20 cellular contexts compared by ENCODE assay signal in genomic region chr5:58185397-58186195, GRCh38.
DNase-seq lines count a peak whose midpoint lies in the region; TF ChIP-seq lines count a peak whose summit lies in the region.
"Had no signal": no experiment of that assay in that cellular context is flagged by ENCODE, and none has a peak within 500 bp of the region (broad histone marks: within the 10 kb centered on the region; RNA-seq: fewer than 3 reads in every experiment).

No MANE protein-coding gene starts in this region.

- no peaks in the 10 kb centered on the region for H3K36me3 Mint-ChIP-seq in MCF 10A (ENCODE audit: insufficient read depth, unreplicated experiment)

- TF ChIP-seq CTCF in MCF 10A (IDR thresholded peaks at IDR 0.05; ENCODE audit: unreplicated experiment) (no peak), breast epithelium (IDR thresholded peaks at IDR 0.05) (no peak), SK-N-SH (IDR thresholded peaks at IDR 0.05) (no peak), tibial artery (IDR thresholded peaks at IDR 0.05) (no peak)

- no peak for TF ChIP-seq EP300 in SK-N-SH (IDR thresholded peaks at IDR 0.05; ENCODE audit: borderline replicate concordance in 1 of 2, low read depth in 1 of 2, low read length in 1 of 2)

- CTCF ChIA-PET in MCF 10A (lab: Yijun Ruan, JAX) (no interaction called here), SK-N-SH (lab: Yijun Ruan, JAX) (no interaction called here)

- H3K4me1 ChIP-seq in breast epithelium (no peaks in the 10 kb centered on the region), adipocyte (ENCODE audit: control insufficient read depth, insufficient read depth, low read length) (peaks cover 50% of the 10 kb centered on the region), SK-N-SH (ENCODE audit: control insufficient read depth in 1 of 2, insufficient read depth in 2 of 2, low read depth in 1 of 2, low read length in 1 of 2) (peaks cover 3 to 40% of the 10 kb centered on the region in 2 experiments; a peak in 3 of 4 replicates), tibial artery (peaks cover 0 to 38% (median 13%) of the 10 kb centered on the region in 4 donors)
- H3K4me1 ChIP-seq: adrenal gland, BLaER1, left lung, spleen had no signal

- no peaks in the 10 kb centered on the region for H3K79me2 ChIP-seq in SK-N-SH (ENCODE audit: insufficient read depth)

- TF ChIP-seq RAD21 in SK-N-SH (IDR thresholded peaks at IDR 0.05; ENCODE audit: low read length) = no peak

- H3K4me3 ChIP-seq in breast epithelium = no peak overlapping the region
- H3K4me3 ChIP-seq in adipocyte (ENCODE audit: low read length) = no peak overlapping the region
- H3K4me3 ChIP-seq in SK-N-SH (ENCODE audit: low read depth in 2 of 2, low read length in 1 of 2) = no peak overlapping the region
- no peak overlapping the region for H3K4me3 ChIP-seq in tibial artery
- H3K4me3 ChIP-seq: adrenal gland, BLaER1, esophagus muscularis mucosa, left lung, spleen, upper lobe of left lung had no signal

- H3K4me3 Mint-ChIP-seq in MCF 10A (ENCODE audit: unreplicated experiment) = no peak overlapping the region
- H3K4me3 Mint-ChIP-seq: T-helper 17 cell had no signal

- no TSS peak for BruUV-seq in MCF 10A (replicated peaks; lab: Mats Ljungman, UMichigan)

- H3K9me3 ChIP-seq in breast epithelium (no peaks in the 10 kb centered on the region), adipocyte (ENCODE audit: control insufficient read depth, low read length) (no peaks in the 10 kb centered on the region), SK-N-SH (no peaks in the 10 kb centered on the region), tibial artery (no peaks in the 10 kb centered on the region)
- H3K9me3 ChIP-seq: adrenal gland, BLaER1, esophagus muscularis mucosa, left lung, spleen, upper lobe of left lung had no signal

- no peaks in the 10 kb centered on the region for H3K9me2 ChIP-seq in SK-N-SH

- peak; percentile 37 for DNase-seq in MCF 10A (ENCODE audit: unreplicated experiment)
- DNase-seq in breast epithelium (ENCODE audit: low spot score in 2 of 2) = no peak
- DNase-seq in adipocyte (ENCODE audit: low read depth) = peak; percentile 53
- peak; percentile 18 for DNase-seq in fibroblast of peridontal ligament (ENCODE audit: extremely low read depth)
- DNase-seq in SK-N-SH = no peak
- no peak for DNase-seq in 8988T
- no peak for DNase-seq in tibial artery
- DNase-seq in effector CD8-positive, alpha-beta T cell (lab: John Stamatoyannopoulos, UW) = no peak
- DNase-seq: activated CD4-positive, alpha-beta T cell treated with anti-CD3 and anti-CD28 coated beads, Interleukin-2, amount 50 U/mL, for 1 hour; activated effector memory CD4-positive, alpha-beta T cell treated with anti-CD3 and anti-CD28 coated beads, Interleukin-2, amount 50 U/mL, for 16 hours; adrenal gland; central memory CD4-positive, alpha-beta T cell; left lung; NCI-H1436 treated with DMSO at 0.1 percent for 48 hours; spleen; T-helper 17 cell; upper lobe of left lung had no signal

- no peak overlapping the region for H2AFZ ChIP-seq in SK-N-SH (ENCODE audit: low read depth)

- POLR2A ChIA-PET in MCF 10A (lab: Yijun Ruan, JAX) = interaction anchor here (1.6 to 3.7 kb wide), 2 partner anchors 17 to 274 kb away, joined by 8 to 34 read pairs; partner anchors contain the start of gene PLK2
- POLR2A ChIA-PET in SK-N-SH (lab: Yijun Ruan, JAX) = no interaction called here

- H3K36me3 ChIP-seq in breast epithelium = no peaks in the 10 kb centered on the region
- no peaks in the 10 kb centered on the region for H3K36me3 ChIP-seq in adipocyte (ENCODE audit: control insufficient read depth, insufficient read depth, low read length, severe bottlenecking)
- no peaks in the 10 kb centered on the region for H3K36me3 ChIP-seq in SK-N-SH (replicated peaks in 1 of 2; ENCODE audit: control insufficient read depth in 1 of 2, insufficient read depth in 2 of 2, low read length in 1 of 2)
- no peaks in the 10 kb centered on the region for H3K36me3 ChIP-seq in tibial artery
- H3K36me3 ChIP-seq: adrenal gland, BLaER1, esophagus muscularis mucosa, left lung, spleen, upper lobe of left lung had no signal

- H3F3A ChIP-seq in SK-N-SH (replicated peaks; ENCODE audit: insufficient read depth) = peaks cover 32% of the 10 kb centered on the region

- H3K4me2 ChIP-seq in SK-N-SH = no peak overlapping the region
- H3K4me2 ChIP-seq: BLaER1 had no signal

- H3K9ac ChIP-seq in adipocyte (ENCODE audit: low read length) = no peak overlapping the region
- H3K9ac ChIP-seq in SK-N-SH = no peak overlapping the region
- H3K9ac ChIP-seq: BLaER1 had no signal

- H3K27me3 ChIP-seq in breast epithelium (no peaks in the 10 kb centered on the region), adipocyte (replicated peaks; ENCODE audit: control insufficient read depth, insufficient read depth, low read length) (no peaks in the 10 kb centered on the region), SK-N-SH (ENCODE audit: insufficient read depth) (no peaks in the 10 kb centered on the region), tibial artery (no peaks in the 10 kb centered on the region)
- H3K27me3 ChIP-seq: adrenal gland, BLaER1, esophagus muscularis mucosa, left lung, spleen, upper lobe of left lung had no signal

- TF ChIP-seq POLR2A in breast epithelium (IDR thresholded peaks at IDR 0.05) = no peak

- H3K9me3 Mint-ChIP-seq in MCF 10A (ENCODE audit: unreplicated experiment) = no peaks in the 10 kb centered on the region

- H3K27ac Mint-ChIP-seq in MCF 10A (ENCODE audit: low read depth, unreplicated experiment) = peak overlapping the region; percentile 2
- H3K27ac Mint-ChIP-seq: T-helper 17 cell had no signal

- 65% methylated on average over 5 of the region's 5 CpGs for WGBS in SK-N-SH (ENCODE audit: low lambda C conversion rate)

- no peaks in the 10 kb centered on the region for H3K27me3 Mint-ChIP-seq in MCF 10A (ENCODE audit: insufficient read depth, unreplicated experiment)

- H3K27ac ChIP-seq in breast epithelium (no peak overlapping the region), SK-N-SH (ENCODE audit: low read depth in 2 of 2, low read length in 1 of 2) (peak overlapping the region in 1 of 2 experiments; percentile 63; a peak in 2 of 4 replicates), tibial artery (no peak overlapping the region)
- H3K27ac ChIP-seq: 22Rv1, adrenal gland, BLaER1, esophagus muscularis mucosa, left lung, spleen, upper lobe of left lung had no signal

- H4K20me1 ChIP-seq in SK-N-SH (ENCODE audit: insufficient read depth) = no peaks in the 10 kb centered on the region
- H4K20me1 ChIP-seq: BLaER1 had no signal

- H3K4me1 Mint-ChIP-seq in MCF 10A (ENCODE audit: insufficient read depth, unreplicated experiment) = peaks cover 30% of the 10 kb centered on the region
- H3K4me1 Mint-ChIP-seq: T-helper 17 cell had no signal

- intact Hi-C loops in MCF 10A (cut with micrococcal nuclease) = loop anchor here (10.0 kb wide), 1 partner anchor 691 kb away; no protein-coding TSS in a partner anchor
- intact Hi-C loops in breast epithelium (cut with DNase I; ENCODE audit: low total_unique reads) = no loop called here
- intact Hi-C loops in tibial artery (cut with DNase I; ENCODE audit: low total_unique reads) = no loop called here

TF ChIP-seq in SK-N-SH, 30 proteins besides CTCF, POLR2A, EP300 and RAD21:
- TF ChIP-seq FOSL2 (IDR thresholded peaks at IDR 0.05; ENCODE audit: borderline replicate concordance, low read depth) (no peak), NRF1 (IDR thresholded peaks at IDR 0.05; ENCODE audit: low read depth, low read length) (no peak), NFIC (IDR thresholded peaks at IDR 0.05; ENCODE audit: borderline replicate concordance) (no peak), GATA2 (CRISPR knock-in tag; IDR thresholded peaks at IDR 0.05) (no peak), EZH2phosphoT487 (IDR thresholded peaks at IDR 0.05; ENCODE audit: borderline replicate concordance, low read depth) (no peak), TCF12 (IDR thresholded peaks at IDR 0.05) (no peak)
- TF ChIP-seq, protein P1, sequence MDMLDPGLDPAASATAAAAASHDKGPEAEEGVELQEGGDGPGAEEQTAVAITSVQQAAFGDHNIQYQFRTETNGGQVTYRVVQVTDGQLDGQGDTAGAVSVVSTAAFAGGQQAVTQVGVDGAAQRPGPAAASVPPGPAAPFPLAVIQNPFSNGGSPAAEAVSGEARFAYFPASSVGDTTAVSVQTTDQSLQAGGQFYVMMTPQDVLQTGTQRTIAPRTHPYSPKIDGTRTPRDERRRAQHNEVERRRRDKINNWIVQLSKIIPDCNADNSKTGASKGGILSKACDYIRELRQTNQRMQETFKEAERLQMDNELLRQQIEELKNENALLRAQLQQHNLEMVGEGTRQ (IDR thresholded peaks at IDR 0.05; ENCODE audit: borderline replicate concordance, low read depth, low read length) = no peak

Comparison
In these comparisons a context has a peak if more than half of its experiments do, and no peak if none do; other contexts are left out.
1. DNase-seq: peak in MCF 10A (single experiment), adipocyte (single experiment) and fibroblast of peridontal ligament (single experiment); none in breast epithelium (0 of 2), SK-N-SH (single experiment), 8988T (single experiment), tibial artery (0 of 2) and effector CD8-positive, alpha-beta T cell (single experiment).